In the genomic region with DNA sequence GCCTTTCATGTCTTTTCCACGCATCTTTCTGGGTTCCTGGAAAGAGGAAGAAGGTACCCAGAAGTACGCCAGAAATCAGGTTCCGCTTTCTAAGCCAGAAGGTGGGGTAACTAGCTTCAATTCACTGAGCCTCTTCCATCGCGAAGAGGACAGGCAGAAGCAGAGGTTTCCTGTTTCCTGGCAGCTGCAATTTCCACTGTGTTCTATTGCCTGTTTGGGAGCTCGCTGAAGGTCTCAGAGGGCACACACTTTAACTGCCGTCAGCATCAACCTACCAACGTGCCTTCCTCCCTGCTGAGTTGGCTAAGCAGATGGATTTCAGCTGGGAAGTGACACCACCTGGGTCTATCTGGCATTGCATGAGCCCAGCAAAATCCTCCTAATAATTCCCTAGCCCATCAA, we compare ENCODE assay signal across 8 cellular contexts. TPM values are rescaled to one million over a fixed set of nuclear protein-coding genes. Genes with fewer than 3 reads are reported as not detected.
DNase-seq lines count a peak whose midpoint lies in the region; ATAC-seq, FAIRE-seq and TF ChIP-seq lines count a peak whose summit lies in the region.

No MANE protein-coding gene starts in this region.

- H3K27ac Mint-ChIP-seq in H9 (peak overlapping the region in 1 of 3 experiments; percentile 95; a peak in 2 of 7 replicates), astrocyte (ENCODE audit: unreplicated experiment) (no peak overlapping the region)

- H3K9ac ChIP-seq in H9 (ENCODE audit: extremely low read depth, insufficient read length, low read length) = no peak overlapping the region
- H3K9ac ChIP-seq in astrocyte (ENCODE audit: low read length) = no peak overlapping the region
- no peak overlapping the region for H3K9ac ChIP-seq in mesendoderm (ENCODE audit: low read length)

- no peaks in the 10 kb centered on the region for H3K79me1 ChIP-seq in H9 (ENCODE audit: insufficient read depth, low read depth, low read length, poor library complexity, severe bottlenecking)
- no peaks in the 10 kb centered on the region for H3K79me1 ChIP-seq in mesendoderm (ENCODE audit: low read length)

- H4K8ac ChIP-seq in H9 (replicated peaks; ENCODE audit: insufficient read length, low read depth, low read length) (no peak overlapping the region), mesendoderm (ENCODE audit: low read depth, low read length) (no peak overlapping the region)

- H2BK120ac ChIP-seq in H9 (ENCODE audit: low read depth, low read length, poor library complexity, severe bottlenecking) (no peak overlapping the region), mesendoderm (ENCODE audit: low read depth, low read length) (no peak overlapping the region)

- H3K79me2 ChIP-seq in H9 (ENCODE audit: insufficient read depth, low read length) = no peaks in the 10 kb centered on the region
- H3K79me2 ChIP-seq in astrocyte (ENCODE audit: insufficient read depth, low read length) = no peaks in the 10 kb centered on the region
- no peaks in the 10 kb centered on the region for H3K79me2 ChIP-seq in mesendoderm (ENCODE audit: control insufficient read depth, insufficient read depth, low read length)

- ATAC-seq in HG03457 (IDR thresholded peaks at IDR 0.05; ENCODE audit: unreplicated experiment) (no peak), GM19351 (IDR thresholded peaks at IDR 0.05; ENCODE audit: unreplicated experiment) (no peak)

- H4K91ac ChIP-seq in H9 (ENCODE audit: insufficient read length, low read depth, low read length) = no peak overlapping the region

- H2BK20ac ChIP-seq in H9 (ENCODE audit: low read depth, low read length, poor library complexity, severe bottlenecking) = no peak overlapping the region

- H2BK15ac ChIP-seq in H9 (ENCODE audit: low read depth, low read length) = no peak overlapping the region
- H2BK15ac ChIP-seq in mesendoderm (replicated peaks; ENCODE audit: low read depth) = no peak overlapping the region

- no peak overlapping the region for H4K5ac ChIP-seq in H9 (ENCODE audit: insufficient read length, low read depth, low read length)
- H4K5ac ChIP-seq in mesendoderm (ENCODE audit: low read length) = no peak overlapping the region

- H3K23ac ChIP-seq in H9 (ENCODE audit: insufficient read length, low read depth, low read length) (no peak overlapping the region), mesendoderm (ENCODE audit: low read length) (no peak overlapping the region)

- H3K9me3 Mint-ChIP-seq in H9 = no peaks in the 10 kb centered on the region; a peak in 1 of 5 replicates
- H3K9me3 Mint-ChIP-seq in astrocyte (ENCODE audit: unreplicated experiment) = no peaks in the 10 kb centered on the region

- no peak overlapping the region for H2BK5ac ChIP-seq in H9 (ENCODE audit: insufficient read length, low read length)
- H2BK5ac ChIP-seq in mesendoderm (ENCODE audit: low read length) = no peak overlapping the region

- peak overlapping the region; percentile 65 for H2AFZ ChIP-seq in H9 (ENCODE audit: low read length)
- H2AFZ ChIP-seq in astrocyte (ENCODE audit: low read depth, low read length) = no peak overlapping the region

- H3K4me3 Mint-ChIP-seq in H9 (no peak overlapping the region; a peak in 1 of 5 replicates), astrocyte (ENCODE audit: unreplicated experiment) (no peak overlapping the region)

- H3K36me3 Mint-ChIP-seq in H9 (ENCODE audit: insufficient read depth in 1 of 3, low read depth in 3 of 3) (no peaks in the 10 kb centered on the region), astrocyte (ENCODE audit: low read depth, unreplicated experiment) (no peaks in the 10 kb centered on the region)

- no peak overlapping the region for H3T11ph ChIP-seq in H9 (ENCODE audit: low read length)

- H3K4me2 ChIP-seq in H9 (ENCODE audit: insufficient read depth, insufficient read length, low read length) (no peak overlapping the region), astrocyte (ENCODE audit: low read length) (no peak overlapping the region), mesendoderm (ENCODE audit: low read length) (no peak overlapping the region)

- H4K20me1 ChIP-seq in H9 (ENCODE audit: control insufficient read depth, insufficient read depth, insufficient read length) = no peaks in the 10 kb centered on the region
- H4K20me1 ChIP-seq in astrocyte (ENCODE audit: insufficient read depth, low read length) = no peaks in the 10 kb centered on the region

- H3K4me1 ChIP-seq in H9 (ENCODE audit: insufficient read depth, low read length) = no peaks in the 10 kb centered on the region; the same call in 1 of the 2 replicates
- no peaks in the 10 kb centered on the region for H3K4me1 ChIP-seq in astrocyte (ENCODE audit: insufficient read depth, low read length)
- no peaks in the 10 kb centered on the region for H3K4me1 ChIP-seq in mesendoderm (ENCODE audit: control insufficient read depth, low read depth, low read length)

- H3K4ac ChIP-seq in H9 (ENCODE audit: low read depth, low read length) = no peak overlapping the region
- no peak overlapping the region for H3K4ac ChIP-seq in mesendoderm (ENCODE audit: low read depth, low read length)

- TF ChIP-seq CTCF in H9 (conservative IDR thresholded peaks at IDR 0.05) = peak; percentile 62
- peak; percentile 13 for TF ChIP-seq CTCF in astrocyte (IDR thresholded peaks at IDR 0.05; ENCODE audit: insufficient read depth, low read depth, low read length)

- H3K4me3 ChIP-seq in astrocyte (ENCODE audit: insufficient read depth, low read depth, low read length) (no peak overlapping the region), mesendoderm (ENCODE audit: low read length) (no peak overlapping the region)

- H2AK5ac ChIP-seq in H9 (ENCODE audit: insufficient read length, low read length) (no peak overlapping the region), mesendoderm (ENCODE audit: low read length) (no peak overlapping the region)

- H3K56ac ChIP-seq in H9 (ENCODE audit: insufficient read length, low read depth, low read length) (no peak overlapping the region), mesendoderm (ENCODE audit: low read length) (peak overlapping the region; percentile 10)

- DNase-seq in DMS 273 treated with DMSO at 0.1 percent for 48 hours (lab: John Stamatoyannopoulos, UW) (peak; percentile 38), H9 (peak; percentile 82), NCI-H510A (lab: John Stamatoyannopoulos, UW) (peak; percentile 67), astrocyte (ENCODE audit: low read depth) (no peak), mesendoderm (peak; percentile 73)
- DNase-seq in activated CD4-positive, CD25-positive, alpha-beta regulatory T cell (lab: John Stamatoyannopoulos, UW) = no peak

- H3K36me3 ChIP-seq in astrocyte (ENCODE audit: insufficient read depth, low read length) (no peaks in the 10 kb centered on the region), mesendoderm (ENCODE audit: control insufficient read depth, insufficient read depth, low read length) (no peaks in the 10 kb centered on the region)

- no peaks in the 10 kb centered on the region for H3K23me2 ChIP-seq in H9 (ENCODE audit: insufficient read length, low read depth, low read length, poor library complexity, severe bottlenecking)

- H3K27me3 Mint-ChIP-seq in H9 (ENCODE audit: low read depth) = no peaks in the 10 kb centered on the region; the same call in 1 of the 2 replicates
- H3K27me3 Mint-ChIP-seq in astrocyte (ENCODE audit: low read depth, unreplicated experiment) = peaks cover 19% of the 10 kb centered on the region

- WGBS in H9 (ENCODE audit: extremely low coverage, insufficient read length, low lambda C conversion rate) = no CpG with 5 or more reads among the region's 8 CpGs
- no CpG with 5 or more reads among the region's 8 CpGs for whole genome bisulfite sequencing in mesendoderm (ENCODE audit: extremely low coverage, insufficient coverage, low lambda C conversion rate)

- FAIRE-seq in astrocyte (lab: Jason Lieb, UNC) = no peak

- H3K14ac ChIP-seq in H9 (ENCODE audit: insufficient read depth, low read length) = no peak overlapping the region

- H3K18ac ChIP-seq in H9 (ENCODE audit: insufficient read length, low read depth, low read length) = no peak overlapping the region
- H3K18ac ChIP-seq in mesendoderm (ENCODE audit: low read length) = no peak overlapping the region

- H3K27me3 ChIP-seq in H9 (ENCODE audit: insufficient read depth, low read length) = no peaks in the 10 kb centered on the region
- H3K27me3 ChIP-seq in astrocyte (ENCODE audit: insufficient read depth, low read length) = no peaks in the 10 kb centered on the region
- H3K27me3 ChIP-seq in mesendoderm (ENCODE audit: insufficient read depth, low read length, poor library complexity) = no peaks in the 10 kb centered on the region

- H3K9me3 ChIP-seq in H9 (ENCODE audit: control insufficient read depth, low read depth, low read length) (no peaks in the 10 kb centered on the region), astrocyte (ENCODE audit: insufficient read depth, low read depth, low read length) (no peaks in the 10 kb centered on the region)

- H3K4me1 Mint-ChIP-seq in H9 (peaks cover 7 to 11% of the 10 kb centered on the region in 2 experiments), astrocyte (ENCODE audit: low read depth, unreplicated experiment) (no peaks in the 10 kb centered on the region)

- H2BK12ac ChIP-seq in H9 (ENCODE audit: insufficient read length, low read depth, low read length) = no peak overlapping the region

- H3K27ac ChIP-seq in H9 (ENCODE audit: insufficient read length, low read depth, low read length) = no peak overlapping the region
- H3K27ac ChIP-seq in astrocyte (ENCODE audit: low read depth, low read length) = no peak overlapping the region
- no peak overlapping the region for H3K27ac ChIP-seq in mesendoderm (ENCODE audit: low read depth, low read length)

RNA-seq across cellular contexts. Expression of a gene that starts 10.0 kb away (rescaled TPM):
- not detected in 2 replicates for total RNA-seq in H9 (2021)
- total RNA-seq in astrocyte = 4.3 and 4.9 TPM in 2 replicates
- polyA plus RNA-seq in mesendoderm (2013, experiment 1 of 2) = 0.15 TPM
- polyA plus RNA-seq in mesendoderm (2013, experiment 2 of 2) = 0.42 TPM

RNA-seq across cellular contexts. Expression of a gene that starts 55.3 kb away (rescaled TPM):
- total RNA-seq in H9 (2021) (67.7 and 69.7 TPM in 2 replicates), astrocyte (171 and 180 TPM in 2 replicates)
- polyA plus RNA-seq in mesendoderm (2013, experiment 1 of 2) = 77.8 TPM
- polyA plus RNA-seq in mesendoderm (2013, experiment 2 of 2) = 77.2 TPM

Comparison
In these comparisons a context has a peak if more than half of its experiments do, and no peak if none do; other contexts are left out.
1. DNase-seq: peak in DMS 273 treated with DMSO at 0.1 percent for 48 hours (single experiment), H9 (single experiment), NCI-H510A (single experiment) and mesendoderm (single experiment); none in astrocyte (single experiment) and activated CD4-positive, CD25-positive, alpha-beta regulatory T cell (0 of 4).